ENCODE assay signal across 11 cellular contexts in the genomic region with DNA sequence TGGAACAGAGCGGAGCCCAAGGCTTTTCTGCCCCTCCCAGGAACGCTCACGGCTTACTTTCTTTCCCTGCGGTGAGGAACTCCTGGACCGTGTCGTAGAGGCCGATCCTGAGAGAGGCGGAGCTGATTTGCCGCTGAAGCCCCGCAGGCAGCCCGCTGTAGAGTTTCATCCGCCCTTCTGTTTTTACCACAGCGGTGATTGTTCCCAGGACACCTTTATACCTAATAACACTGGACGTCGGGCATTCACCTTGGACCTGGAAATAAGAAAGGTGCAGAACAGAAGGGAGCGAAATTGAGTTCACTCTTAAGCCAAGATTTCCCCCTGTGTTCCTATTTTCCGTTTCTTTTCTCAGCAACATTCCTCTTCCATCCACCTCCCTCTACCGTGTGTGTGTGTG. TPM values are rescaled to one million over a fixed set of nuclear protein-coding genes. Genes with fewer than 3 reads are reported as not detected.
DNase-seq lines count a peak whose midpoint lies in the region; ATAC-seq, FAIRE-seq and TF ChIP-seq lines count a peak whose summit lies in the region.
"Had no signal": no experiment of that assay in that cellular context is flagged by ENCODE, and none has a peak within 500 bp of the region (broad histone marks: within the 10 kb centered on the region; RNA-seq: fewer than 3 reads in every experiment).

No MANE protein-coding gene starts in this region.

- TF ChIP-seq POLR2A in GM12878 (IDR thresholded peaks at IDR 0.05; ENCODE audit: low read depth, low read length) = no peak

- 44% methylated on average over 18 of the region's 18 CpGs for WGBS in SK-N-SH (ENCODE audit: low lambda C conversion rate)
- 23% methylated on average over 17 of the region's 18 CpGs for WGBS in GM12878 (ENCODE audit: insufficient coverage, insufficient replicate concordance, low lambda C conversion rate, missing lambda C conversion rate)

- H3K79me2 ChIP-seq in SK-N-SH (ENCODE audit: insufficient read depth) = no peaks in the 10 kb centered on the region
- H3K79me2 ChIP-seq in GM12878 (ENCODE audit: control insufficient read depth, insufficient read depth, low read length) = no peaks in the 10 kb centered on the region

- H3K36me3 ChIP-seq in SK-N-SH (replicated peaks in 1 of 2; ENCODE audit: control insufficient read depth in 1 of 2, insufficient read depth in 2 of 2, low read length in 1 of 2) (no peaks in the 10 kb centered on the region), GM12878 (ENCODE audit: control insufficient read depth in 2 of 2, insufficient read depth in 2 of 2, low read length in 1 of 2) (no peaks in the 10 kb centered on the region), kidney (ENCODE audit: control insufficient read depth in 1 of 2, insufficient read depth in 2 of 2, low read length in 2 of 2) (no peaks in the 10 kb centered on the region)

- H3K36me3 Mint-ChIP-seq in stimulated activated naive B cell treated with anti-CD40 and anti-IgM and Interleukin-4, amounts not matched to agents 10 μg/mL and 1 μg/mL and 100 μg/mL, for 72 hours = peaks cover 0 to 1% of the 10 kb centered on the region in 2 donors

- peaks cover 13 to 19% of the 10 kb centered on the region in 2 donors for H3K4me1 Mint-ChIP-seq in stimulated activated naive B cell treated with anti-CD40 and anti-IgM and Interleukin-4, amounts not matched to agents 10 μg/mL and 1 μg/mL and 100 μg/mL, for 72 hours

- peaks cover 38% of the 10 kb centered on the region for H3K27me3 ChIP-seq in SK-N-SH (ENCODE audit: insufficient read depth)
- H3K27me3 ChIP-seq in GM12878 (replicated peaks in 1 of 2; ENCODE audit: control insufficient read depth in 2 of 2, insufficient read depth in 2 of 2, low read length in 1 of 2) = peaks cover 11 to 40% of the 10 kb centered on the region in 2 experiments

- H3K4me1 ChIP-seq in SK-N-SH (ENCODE audit: control insufficient read depth in 1 of 2, insufficient read depth in 2 of 2, low read depth in 1 of 2, low read length in 1 of 2) (peaks cover 0 to 7% of the 10 kb centered on the region in 2 experiments; a peak in 1 of 4 replicates), GM12878 (ENCODE audit: control insufficient read depth, insufficient read depth, low read length) (peaks cover 6% of the 10 kb centered on the region; the same call in 1 of the 2 replicates), kidney (ENCODE audit: control insufficient read depth in 1 of 2, insufficient read depth in 1 of 2, low read depth in 1 of 2, low read length in 2 of 2) (peaks cover 0 to 9% of the 10 kb centered on the region in 2 donors)

- SMC1A ChIA-PET in GM12878 (lab: Charles Lee; ENCODE audit: uncharacterized antibody, unreplicated experiment) = interaction anchor here (2.0 kb wide), 1 partner anchor 11 kb away, joined by 9 read pairs; no protein-coding TSS in a partner anchor

- peak overlapping the region; percentile 55 to 61 for H3K4me3 Mint-ChIP-seq in stimulated activated naive B cell treated with anti-CD40 and anti-IgM and Interleukin-4, amounts not matched to agents 10 μg/mL and 1 μg/mL and 100 μg/mL, for 72 hours

- no peak overlapping the region for H3K27ac ChIP-seq in SK-N-SH (ENCODE audit: low read depth in 2 of 2, low read length in 1 of 2)
- no peak overlapping the region for H3K27ac ChIP-seq in GM12878 (ENCODE audit: control insufficient read depth, insufficient read depth)
- no peak overlapping the region for H3K27ac ChIP-seq in kidney (ENCODE audit: low read depth in 2 of 2, low read length in 2 of 2)

- no TSS peak for BruUV-seq in GM12878 (replicated peaks; lab: Mats Ljungman, UMichigan)

- peak; percentile 32 for DNase-seq in SK-N-SH
- no peak for DNase-seq in GM12878 (ENCODE audit: low read depth, low spot score)
- no peak for DNase-seq in kidney
- DNase-seq in stimulated activated naive B cell treated with anti-CD40 and anti-IgM and Interleukin-4, amounts not matched to agents 10 μg/mL and 1 μg/mL and 100 μg/mL, for 72 hours = no peak
- no peak for DNase-seq in SW480 (ENCODE audit: low spot score)
- no peak for DNase-seq in activated CD8-positive, alpha-beta memory T cell treated with anti-CD3 and anti-CD28 coated beads, Interleukin-2, amount 50 U/mL, for 4 hours
- DNase-seq: activated CD8-positive, alpha-beta memory T cell treated with anti-CD3 and anti-CD28 coated beads, Interleukin-2, amount 50 U/mL, for 48 hours had no signal

- no peak overlapping the region for H3K27ac Mint-ChIP-seq in stimulated activated naive B cell treated with anti-CD40 and anti-IgM and Interleukin-4, amounts not matched to agents 10 μg/mL and 1 μg/mL and 100 μg/mL, for 72 hours

- H3K9me2 ChIP-seq in SK-N-SH = no peaks in the 10 kb centered on the region

- ATAC-seq in SK-N-SH treated with all-trans-retinoic acid at 6 μM for 48 hours = no peak; the same call in 1 of the 3 replicates
- peak; percentile 64 for ATAC-seq in GM12878
- ATAC-seq in stimulated activated naive B cell treated with anti-CD40 and anti-IgM and Interleukin-4, amounts not matched to agents 10 μg/mL and 1 μg/mL and 100 μg/mL, for 72 hours (replicated peaks) = no peak
- ATAC-seq in GM21515 (IDR thresholded peaks at IDR 0.05; ENCODE audit: unreplicated experiment) = no peak
- ATAC-seq: Panc1 had no signal

- no peak for TF ChIP-seq EP300 in SK-N-SH (IDR thresholded peaks at IDR 0.05; ENCODE audit: borderline replicate concordance in 1 of 2, low read depth in 1 of 2, low read length in 1 of 2)
- TF ChIP-seq EP300 in GM12878 (IDR thresholded peaks at IDR 0.05; ENCODE audit: borderline replicate concordance in 1 of 2, control insufficient read depth in 1 of 2, low read depth in 2 of 2, low read length in 2 of 2) = no peak

- POLR2A ChIA-PET in SK-N-SH (lab: Yijun Ruan, JAX) = no interaction called here
- POLR2A ChIA-PET in GM12878 (lab: Charles Lee) = no interaction called here

- in situ Hi-C loops in GM12878 (cut with MboI) = no loop called here

- H3K9me3 ChIP-seq in SK-N-SH (no peaks in the 10 kb centered on the region), GM12878 (replicated peaks; ENCODE audit: control insufficient read depth, insufficient read depth, low read length) (peaks cover 3% of the 10 kb centered on the region; the same call in 2 of the 3 replicates), kidney (ENCODE audit: control insufficient read depth in 1 of 2, low read length in 2 of 2) (peaks cover 0 to 3% of the 10 kb centered on the region in 2 donors)

- intact Hi-C loops in GM12878 (cut with micrococcal nuclease; ENCODE audit: unreplicated experiment) (no loop called here), kidney (cut with DNase I) (no loop called here)

- H2AFZ ChIP-seq in SK-N-SH (ENCODE audit: low read depth) = 0 out of 2 replicates have a peak overlapping the region, but pooled peaks have one; percentile 6
- no peak overlapping the region for H2AFZ ChIP-seq in GM12878 (ENCODE audit: control insufficient read depth, low read depth, low read length)

- FAIRE-seq in GM12878 (lab: Jason Lieb, UNC) (no peak), kidney (lab: Jason Lieb, UNC) (no peak)
- FAIRE-seq: A204.1 had no signal

- RAD21 ChIA-PET in GM12878 (lab: Charles Lee; ENCODE audit: unreplicated experiment) = no interaction called here

- no peak for TF ChIP-seq RAD21 in SK-N-SH (IDR thresholded peaks at IDR 0.05; ENCODE audit: low read length)
- no peak for TF ChIP-seq RAD21 in GM12878 (IDR thresholded peaks at IDR 0.05; ENCODE audit: insufficient read depth, low read depth, low read length)

- H3K27me3 Mint-ChIP-seq in stimulated activated naive B cell treated with anti-CD40 and anti-IgM and Interleukin-4, amounts not matched to agents 10 μg/mL and 1 μg/mL and 100 μg/mL, for 72 hours = peaks cover 46 to 56% of the 10 kb centered on the region in 2 donors

- TF ChIP-seq CTCF in SK-N-SH (IDR thresholded peaks at IDR 0.05) (no peak), GM12878 (IDR thresholded peaks at IDR 0.05 in 2 of 3, conservative IDR thresholded peaks at IDR 0.05 in 1 of 3; ENCODE audit: control insufficient read depth in 2 of 3, extremely low read depth in 1 of 3, insufficient read depth in 1 of 3, low read depth in 3 of 3, low read length in 3 of 3) (no peak), kidney (IDR thresholded peaks at IDR 0.05; ENCODE audit: borderline replicate concordance, extremely low read depth, insufficient read depth) (no peak)

- H3K4me2 ChIP-seq in SK-N-SH (no peak overlapping the region), GM12878 (ENCODE audit: control insufficient read depth, insufficient read depth) (peak overlapping the region; percentile 53)

- H3K9ac ChIP-seq in SK-N-SH (no peak overlapping the region), GM12878 (ENCODE audit: control insufficient read depth, insufficient read depth, low read length) (no peak overlapping the region), kidney (ENCODE audit: low read length in 2 of 2) (no peak overlapping the region)

- H3K4me3 ChIP-seq in SK-N-SH (ENCODE audit: low read depth in 2 of 2, low read length in 1 of 2) = no peak overlapping the region
- peak overlapping the region; percentile 11; the same call in 1 of the 2 replicates for H3K4me3 ChIP-seq in GM12878
- peak overlapping the region; percentile 47 to 56 for H3K4me3 ChIP-seq in kidney (ENCODE audit: low read length in 2 of 2)

- CTCF ChIA-PET in SK-N-SH (lab: Yijun Ruan, JAX) = interaction anchor here (0.6 to 1.8 kb wide), 4 partner anchors 12 to 1686 kb away, joined by 3 to 10 read pairs (median 3); no protein-coding TSS in a partner anchor
- CTCF ChIA-PET in GM12878 (lab: Yijun Ruan, JAX) = no interaction called here

- H4K20me1 ChIP-seq in SK-N-SH (ENCODE audit: insufficient read depth) = no peaks in the 10 kb centered on the region
- H4K20me1 ChIP-seq in GM12878 (ENCODE audit: control insufficient read depth, insufficient read depth) = no peaks in the 10 kb centered on the region

- peaks cover 7 to 17% of the 10 kb centered on the region in 2 donors for H3K9me3 Mint-ChIP-seq in stimulated activated naive B cell treated with anti-CD40 and anti-IgM and Interleukin-4, amounts not matched to agents 10 μg/mL and 1 μg/mL and 100 μg/mL, for 72 hours

- no peaks in the 10 kb centered on the region for H3F3A ChIP-seq in SK-N-SH (replicated peaks; ENCODE audit: insufficient read depth)

RNA-seq across cellular contexts. Expression of gene UCP1, which starts 1.0 kb away (rescaled TPM):
- not detected in 2 replicates for polyA plus RNA-seq in SK-N-SH (2012; rRNA removed)
- 0.01 TPM in 1 of 2 replicates, not detected in the other for polyA plus RNA-seq in SK-N-SH (2012; cell fraction: cytosol; rRNA removed)
- 0.04 TPM in 1 of 2 replicates, not detected in the other for polyA plus RNA-seq in SK-N-SH (2012; cell fraction: nucleus; rRNA removed)
- total RNA-seq in GM12878 (2013; cell fraction: nucleolus; rRNA removed) = not detected in 2 replicates
- total RNA-seq in GM12878 (2014; rRNA removed) = not detected in 2 replicates
- total RNA-seq in GM12878 (2014; rRNA removed; fragmentation: Illumina TruSeq; extraction: Trizol) = not detected in 2 replicates
- total RNA-seq in GM12878 (2021) = not detected in 2 replicates
- polyA plus RNA-seq in GM12878 (2011; ENCODE audit: low read depth) = not detected
- not detected in 2 replicates for polyA plus RNA-seq in GM12878 (2011; rRNA removed)
- polyA plus RNA-seq in GM12878 (2011; cell fraction: cytosol; rRNA removed) = not detected in 2 replicates
- polyA plus RNA-seq in GM12878 (2011; cell fraction: nucleus; rRNA removed) = not detected in 2 replicates
- polyA plus RNA-seq in GM12878 (2012) = not detected in 2 replicates
- polyA plus RNA-seq in GM12878 (2014; fragmentation: Illumina TruSeq; extraction: Trizol) = not detected in 2 replicates
- not detected for polyA plus RNA-seq in GM12878 (2014; fragmentation: Nextera tagmentation; extraction: Ambion mirVana)
- not detected in 2 replicates for polyA plus RNA-seq in GM12878 (2014; rRNA removed)
- polyA plus RNA-seq in GM12878 (2016; fragmentation: Nextera tagmentation; extraction: Ambion mirVana) = not detected
- not detected in 2 replicates for polyA minus RNA-seq in GM12878 (2011; rRNA and poly(A)+ RNA removed)
- not detected in 2 replicates for polyA minus RNA-seq in GM12878 (2011; cell fraction: cytosol; rRNA and poly(A)+ RNA removed)
- polyA minus RNA-seq in GM12878 (2011; cell fraction: nucleus; rRNA and poly(A)+ RNA removed) = not detected in 2 replicates
- total RNA-seq in kidney = not detected
- not detected for polyA plus RNA-seq in kidney (ENCODE audit: insufficient read depth, low read depth, low replicate concordance)

RNA-seq across cellular contexts. Expression of gene ELMOD2, which starts 43.8 kb away (rescaled TPM):
- polyA plus RNA-seq in SK-N-SH (2012; rRNA removed) = 5.0 and 7.1 TPM in 2 replicates
- 8.4 and 13.3 TPM in 2 replicates for polyA plus RNA-seq in SK-N-SH (2012; cell fraction: cytosol; rRNA removed)
- 6.1 and 10.6 TPM in 2 replicates for polyA plus RNA-seq in SK-N-SH (2012; cell fraction: nucleus; rRNA removed)
- total RNA-seq in GM12878 (2013; cell fraction: nucleolus; rRNA removed) = 57.2 and 64.3 TPM in 2 replicates
- total RNA-seq in GM12878 (2014; rRNA removed) = 9.8 and 15.0 TPM in 2 replicates
- 16.6 and 17.7 TPM in 2 replicates for total RNA-seq in GM12878 (2014; rRNA removed; fragmentation: Illumina TruSeq; extraction: Trizol)
- 14.4 and 15.0 TPM in 2 replicates for total RNA-seq in GM12878 (2021)
- 2.2 TPM for polyA plus RNA-seq in GM12878 (2011; ENCODE audit: low read depth)
- polyA plus RNA-seq in GM12878 (2011; rRNA removed) = 13.8 and 26.9 TPM in 2 replicates
- polyA plus RNA-seq in GM12878 (2011; cell fraction: cytosol; rRNA removed) = 2.8 and 3.2 TPM in 2 replicates
- 9.4 and 10.7 TPM in 2 replicates for polyA plus RNA-seq in GM12878 (2011; cell fraction: nucleus; rRNA removed)
- 4.9 and 5.7 TPM in 2 replicates for polyA plus RNA-seq in GM12878 (2012)
- 11.7 and 13.9 TPM in 2 replicates for polyA plus RNA-seq in GM12878 (2014; fragmentation: Illumina TruSeq; extraction: Trizol)
- polyA plus RNA-seq in GM12878 (2014; fragmentation: Nextera tagmentation; extraction: Ambion mirVana) = 1 to 10 TPM; 6.5 to 7.9 TPM
- 10.4 and 12.4 TPM in 2 replicates for polyA plus RNA-seq in GM12878 (2014; rRNA removed)
- polyA plus RNA-seq in GM12878 (2016; fragmentation: Nextera tagmentation; extraction: Ambion mirVana) = 10 to 100 TPM; 16.2 to 16.7 TPM
- 7.2 and 7.8 TPM in 2 replicates for polyA minus RNA-seq in GM12878 (2011; rRNA and poly(A)+ RNA removed)
- 2.7 and 6.8 TPM in 2 replicates for polyA minus RNA-seq in GM12878 (2011; cell fraction: cytosol; rRNA and poly(A)+ RNA removed)
- 25.4 and 38.0 TPM in 2 replicates for polyA minus RNA-seq in GM12878 (2011; cell fraction: nucleus; rRNA and poly(A)+ RNA removed)
- total RNA-seq in kidney = 25.6 TPM
- polyA plus RNA-seq in kidney (ENCODE audit: insufficient read depth, low read depth, low replicate concordance) = 13.3 TPM

Comparison
In these comparisons a context has a peak if more than half of its experiments do, and no peak if none do; other contexts are left out.
1. H3K4me3 ChIP-seq: peak in GM12878 (single experiment) and kidney (2 of 2); none in SK-N-SH (0 of 2).